Comparison of ENCODE assay signal across 1 cellular context in genomic region chr18:11501352-11501751, GRCh38.
TF ChIP-seq lines count a peak whose summit lies in the region.

No MANE protein-coding gene starts in this region.

TF ChIP-seq in HepG2, 621 proteins besides CTCF, POLR2A, EP300 and RAD21 (continued from another document and continues in another):
- TF ChIP-seq AFF4 (CRISPR knock-in tag; IDR thresholded peaks at IDR 0.05) (no peak), ZNF263 (CRISPR knock-in tag; IDR thresholded peaks at IDR 0.05) (no peak), NKX3-1 (CRISPR knock-in tag; IDR thresholded peaks at IDR 0.05) (no peak), PRPF4 (IDR thresholded peaks at IDR 0.05; ENCODE audit: low read depth, low read length, poor library complexity, severe bottlenecking) (no peak), SATB2 (CRISPR knock-in tag; IDR thresholded peaks at IDR 0.05) (no peak), ZNF441 (CRISPR knock-in tag; IDR thresholded peaks at IDR 0.05; ENCODE audit: borderline replicate concordance) (no peak), HDAC2 (CRISPR knock-in tag; IDR thresholded peaks at IDR 0.05) (0 out of 2 replicates have a peak, but pooled peaks have one; percentile 22), EED (CRISPR knock-in tag; IDR thresholded peaks at IDR 0.05) (no peak), ZNF672 (CRISPR knock-in tag; IDR thresholded peaks at IDR 0.05) (no peak), TAF15 (IDR thresholded peaks at IDR 0.05; ENCODE audit: low read depth, low read length, poor library complexity, severe bottlenecking) (no peak), TFDP1 (CRISPR knock-in tag; IDR thresholded peaks at IDR 0.05; ENCODE audit: borderline replicate concordance) (peak; percentile 59; the same call in 1 of the 2 replicates), TEAD3 (CRISPR knock-in tag; optimal IDR thresholded peaks at IDR 0.05; ENCODE audit: borderline replicate concordance) (peak; percentile 51), SMAD3 (CRISPR knock-in tag; IDR thresholded peaks at IDR 0.05) (peak; percentile 6; the same call in 1 of the 2 replicates), ZNF530 (CRISPR knock-in tag; IDR thresholded peaks at IDR 0.05; ENCODE audit: low read depth) (no peak), ZSCAN20 (CRISPR knock-in tag; IDR thresholded peaks at IDR 0.05; ENCODE audit: borderline replicate concordance) (no peak), TCF12 (IDR thresholded peaks at IDR 0.05) (no peak), TCF12 (CRISPR knock-in tag; IDR thresholded peaks at IDR 0.05) (no peak), MTA1 (CRISPR knock-in tag; IDR thresholded peaks at IDR 0.05; ENCODE audit: borderline replicate concordance) (no peak), FOXO1 (CRISPR knock-in tag; IDR thresholded peaks at IDR 0.05) (peak; percentile 58; the same call in 1 of the 2 replicates), ZBTB25 (CRISPR knock-in tag; IDR thresholded peaks at IDR 0.05) (no peak), ZNF713 (CRISPR knock-in tag; IDR thresholded peaks at IDR 0.05) (no peak), ZNF264 (CRISPR knock-in tag; IDR thresholded peaks at IDR 0.05) (no peak), THAP11 (CRISPR knock-in tag; IDR thresholded peaks at IDR 0.05) (no peak), MTF2 (CRISPR knock-in tag; IDR thresholded peaks at IDR 0.05; ENCODE audit: borderline replicate concordance) (no peak), ZNF687 (CRISPR knock-in tag; IDR thresholded peaks at IDR 0.05) (no peak), BATF2 (CRISPR knock-in tag; IDR thresholded peaks at IDR 0.05) (no peak), SIN3A (IDR thresholded peaks at IDR 0.05; ENCODE audit: borderline replicate concordance, low read depth, low read length) (no peak), AGO2 (optimal IDR thresholded peaks at IDR 0.05; ENCODE audit: low read depth, low read length) (no peak), SP1 (IDR thresholded peaks at IDR 0.05) (no peak), SP1 (CRISPR knock-in tag; IDR thresholded peaks at IDR 0.05) (no peak), ZNF484 (CRISPR knock-in tag; IDR thresholded peaks at IDR 0.05; ENCODE audit: borderline replicate concordance, low read depth) (no peak), ISL2 (CRISPR knock-in tag; IDR thresholded peaks at IDR 0.05) (no peak), WIZ (CRISPR knock-in tag; IDR thresholded peaks at IDR 0.05) (peak; percentile 66; the same call in 1 of the 2 replicates), ZNF768 (CRISPR knock-in tag; IDR thresholded peaks at IDR 0.05) (no peak), ZNF550 (CRISPR knock-in tag; IDR thresholded peaks at IDR 0.05; ENCODE audit: borderline replicate concordance) (no peak), TAF1 (CRISPR knock-in tag; IDR thresholded peaks at IDR 0.05) (no peak), ZMYM3 (CRISPR knock-in tag; IDR thresholded peaks at IDR 0.05) (no peak), SPEN (CRISPR knock-in tag; IDR thresholded peaks at IDR 0.05; ENCODE audit: low read depth) (peak; percentile 33; the same call in 1 of the 2 replicates), HBP1 (CRISPR knock-in tag; IDR thresholded peaks at IDR 0.05; ENCODE audit: low read depth) (no peak), CHD2 (IDR thresholded peaks at IDR 0.05; ENCODE audit: low read depth, low read length) (no peak), TARDBP (CRISPR knock-in tag; IDR thresholded peaks at IDR 0.05) (no peak), EEA1 (CRISPR knock-in tag; IDR thresholded peaks at IDR 0.05; ENCODE audit: borderline replicate concordance) (no peak), SALL1 (CRISPR knock-in tag; IDR thresholded peaks at IDR 0.05) (peak; percentile 73), FOXK1 (CRISPR knock-in tag; IDR thresholded peaks at IDR 0.05; ENCODE audit: borderline replicate concordance, low read depth) (no peak), ZNF839 (CRISPR knock-in tag; IDR thresholded peaks at IDR 0.05; ENCODE audit: borderline replicate concordance) (no peak), CEBPB (IDR thresholded peaks at IDR 0.05; ENCODE audit: borderline replicate concordance, low read depth, low read length) (no peak), HMGXB4 (CRISPR knock-in tag; IDR thresholded peaks at IDR 0.05; ENCODE audit: borderline replicate concordance in 1 of 2, low read depth in 1 of 2) (no peak), SP4 (CRISPR knock-in tag; IDR thresholded peaks at IDR 0.05) (no peak), ZNF501 (CRISPR knock-in tag; IDR thresholded peaks at IDR 0.05) (no peak), NR3C1 (CRISPR knock-in tag; IDR thresholded peaks at IDR 0.05) (no peak), REPIN1 (CRISPR knock-in tag; IDR thresholded peaks at IDR 0.05; ENCODE audit: borderline replicate concordance, low read depth) (no peak), GZF1 (CRISPR knock-in tag; IDR thresholded peaks at IDR 0.05) (no peak), ZNF724P (CRISPR knock-in tag; IDR thresholded peaks at IDR 0.05; ENCODE audit: borderline replicate concordance) (no peak), FOXP1 (IDR thresholded peaks at IDR 0.05) (no peak), FOXP1 (CRISPR knock-in tag; IDR thresholded peaks at IDR 0.05) (peak; percentile 51), FOXA1 (IDR thresholded peaks at IDR 0.05) (no peak), FOXA1 (CRISPR knock-in tag; IDR thresholded peaks at IDR 0.05) (peak; percentile 60)
- TF ChIP-seq, protein P1, sequence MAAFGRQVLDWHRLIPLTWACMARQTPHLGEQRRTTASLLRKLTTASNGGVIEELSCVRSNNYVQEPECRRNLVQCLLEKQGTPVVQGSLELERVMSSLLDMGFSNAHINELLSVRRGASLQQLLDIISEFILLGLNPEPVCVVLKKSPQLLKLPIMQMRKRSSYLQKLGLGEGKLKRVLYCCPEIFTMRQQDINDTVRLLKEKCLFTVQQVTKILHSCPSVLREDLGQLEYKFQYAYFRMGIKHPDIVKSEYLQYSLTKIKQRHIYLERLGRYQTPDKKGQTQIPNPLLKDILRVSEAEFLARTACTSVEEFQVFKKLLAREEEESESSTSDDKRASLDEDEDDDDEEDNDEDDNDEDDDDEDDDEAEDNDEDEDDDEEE (CRISPR knock-in tag; IDR thresholded peaks at IDR 0.05): no peak
- TF ChIP-seq, protein P2, sequence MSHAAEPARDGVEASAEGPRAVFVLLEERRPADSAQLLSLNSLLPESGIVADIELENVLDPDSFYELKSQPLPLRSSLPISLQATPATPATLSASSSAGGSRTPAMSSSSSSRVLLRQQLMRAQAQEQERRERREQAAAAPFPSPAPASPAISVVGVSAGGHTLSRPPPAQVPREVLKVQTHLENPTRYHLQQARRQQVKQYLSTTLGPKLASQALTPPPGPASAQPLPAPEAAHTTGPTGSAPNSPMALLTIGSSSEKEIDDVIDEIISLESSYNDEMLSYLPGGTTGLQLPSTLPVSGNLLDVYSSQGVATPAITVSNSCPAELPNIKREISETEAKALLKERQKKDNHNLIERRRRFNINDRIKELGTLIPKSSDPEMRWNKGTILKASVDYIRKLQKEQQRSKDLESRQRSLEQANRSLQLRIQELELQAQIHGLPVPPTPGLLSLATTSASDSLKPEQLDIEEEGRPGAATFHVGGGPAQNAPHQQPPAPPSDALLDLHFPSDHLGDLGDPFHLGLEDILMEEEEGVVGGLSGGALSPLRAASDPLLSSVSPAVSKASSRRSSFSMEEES (CRISPR knock-in tag; IDR thresholded peaks at IDR 0.05): no peak
